ENCODE assay signal across 9 cellular contexts in the genomic region with DNA sequence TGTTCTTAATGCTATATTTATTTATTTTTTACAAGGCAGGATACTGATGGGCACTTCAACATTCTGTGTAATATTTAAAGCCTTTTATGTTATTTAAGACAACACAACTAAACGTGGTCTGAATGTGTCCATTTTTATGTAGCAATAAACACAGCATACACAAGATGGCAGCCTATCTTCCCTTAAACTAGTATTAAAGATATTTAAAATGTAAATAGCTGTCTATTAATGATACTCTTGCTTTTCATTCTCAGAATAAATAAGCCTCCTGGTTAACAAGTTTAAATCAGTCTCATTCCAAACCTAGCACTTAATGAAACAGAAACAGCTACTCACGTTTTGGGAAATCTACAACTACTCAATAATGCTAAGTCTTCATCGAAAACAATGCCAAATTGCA.
DNase-seq lines count a peak whose midpoint lies in the region; ATAC-seq, FAIRE-seq and TF ChIP-seq lines count a peak whose summit lies in the region.
"Had no signal": no experiment of that assay in that cellular context is flagged by ENCODE, and none has a peak within 500 bp of the region (broad histone marks: within the 10 kb centered on the region; RNA-seq: fewer than 3 reads in every experiment).

No MANE protein-coding gene starts in this region.

- H3K9me1 ChIP-seq in endothelial cell of umbilical vein (replicated peaks; ENCODE audit: control insufficient read depth, extremely low read depth, insufficient read depth, low read length): no peaks in the 10 kb centered on the region

- no peak for TF ChIP-seq EP300 in stomach (IDR thresholded peaks at IDR 0.05)

- H3K27me3 ChIP-seq in endothelial cell of umbilical vein (ENCODE audit: control insufficient read depth in 2 of 2, insufficient read depth in 2 of 2, low read length in 2 of 2) (no peaks in the 10 kb centered on the region), stomach (no peaks in the 10 kb centered on the region)

- no peak overlapping the region for H3K27ac ChIP-seq in endothelial cell of umbilical vein (ENCODE audit: insufficient read depth, low read depth, low read length)
- H3K27ac ChIP-seq in stomach: no peak overlapping the region

- TF ChIP-seq CTCF in endothelial cell of umbilical vein (IDR thresholded peaks at IDR 0.05; ENCODE audit: extremely low read depth in 1 of 2, insufficient read depth in 1 of 2, low read depth in 1 of 2, low read length in 2 of 2) (peak; percentile 14 to 15), stomach (IDR thresholded peaks at IDR 0.05) (peak in 1 of 7 experiments; percentile 10)

- H3K4me1 ChIP-seq in endothelial cell of umbilical vein (ENCODE audit: control insufficient read depth, extremely low read depth, insufficient read depth, low read length): peaks cover 7% of the 10 kb centered on the region
- H3K4me1 ChIP-seq in stomach: peaks cover 0 to 6% (median 4%) of the 10 kb centered on the region in 4 donors

- no peak overlapping the region for H3K4me2 ChIP-seq in endothelial cell of umbilical vein (ENCODE audit: insufficient read depth, low read length)

- H3K9ac ChIP-seq in endothelial cell of umbilical vein (replicated peaks; ENCODE audit: extremely low read depth, insufficient read depth, low read length): no peak overlapping the region

- peak; percentile 51 for ATAC-seq in GM21360 (IDR thresholded peaks at IDR 0.05; ENCODE audit: unreplicated experiment)
- no peak for ATAC-seq in GM18861 (IDR thresholded peaks at IDR 0.05; ENCODE audit: unreplicated experiment)

- no peak for FAIRE-seq in endothelial cell of umbilical vein (lab: Jason Lieb, UNC)

- intact Hi-C loops in endothelial cell of umbilical vein (cut with micrococcal nuclease): loop anchor here (1.0 to 2.0 kb wide), 2 partner anchors 108 to 270 kb away; no protein-coding TSS in a partner anchor
- intact Hi-C loops in stomach (cut with DNase I; ENCODE audit: low total_unique reads): loop anchor here (5.0 kb wide), 1 partner anchor 268 kb away; no protein-coding TSS in a partner anchor

- H3K36me3 ChIP-seq in endothelial cell of umbilical vein (ENCODE audit: control insufficient read depth in 2 of 2, extremely low read depth in 1 of 2, insufficient read depth in 2 of 2, low read length in 2 of 2) (no peaks in the 10 kb centered on the region), stomach (no peaks in the 10 kb centered on the region)

- H2AFZ ChIP-seq in endothelial cell of umbilical vein (ENCODE audit: low read depth, low read length): no peak overlapping the region

- CTCF ChIA-PET in endothelial cell of umbilical vein (lab: Charles Lee): interaction anchor here (0.6 to 3.4 kb wide), 49 partner anchors 9 to 552 kb away, joined by 3 to 208 read pairs (median 5); partner anchors contain the start of gene MCTP1

- H4K20me1 ChIP-seq in endothelial cell of umbilical vein (replicated peaks; ENCODE audit: control insufficient read depth, extremely low read depth, insufficient read depth, low read length): peaks cover 6% of the 10 kb centered on the region

- dilution Hi-C loops in endothelial cell of umbilical vein (cut with MboI; ENCODE audit: extremely low pct_ligation_motif_present, low sequenced_read_pairs): no loop called here

- BruUV-seq in endothelial cell of umbilical vein (replicated peaks; lab: Mats Ljungman, UMichigan): no TSS peak

- no peak overlapping the region for H3K4me3 ChIP-seq in endothelial cell of umbilical vein (replicated peaks in 1 of 3; ENCODE audit: insufficient read depth in 1 of 3, low read depth in 1 of 3, low read length in 3 of 3)
- H3K4me3 ChIP-seq in stomach: no peak overlapping the region

- H3K9me3 ChIP-seq in endothelial cell of umbilical vein (replicated peaks; ENCODE audit: control insufficient read depth, insufficient read depth, low read length) (no peaks in the 10 kb centered on the region), stomach (peaks cover 0 to 5% (median 2%) of the 10 kb centered on the region in 4 donors)

- POLR2A ChIA-PET in endothelial cell of umbilical vein (lab: Charles Lee): no interaction called here

- peaks cover 7% of the 10 kb centered on the region for H3K79me2 ChIP-seq in endothelial cell of umbilical vein (ENCODE audit: control insufficient read depth, insufficient read depth, low read length)

- TF ChIP-seq POLR2A in endothelial cell of umbilical vein (IDR thresholded peaks at IDR 0.05; ENCODE audit: low read depth, low read length): no peak
- TF ChIP-seq POLR2A in stomach (IDR thresholded peaks at IDR 0.05): no peak

- DNase-seq in AML-193 (lab: John Stamatoyannopoulos, UW) (peak; percentile 42 to 48), NCI-H1694 treated with DMSO at 0.1 percent for 48 hours (lab: John Stamatoyannopoulos, UW) (peak; percentile 44), endothelial cell of umbilical vein (ENCODE audit: low read depth, low spot score) (peak; percentile 62), HPDE6-E6E7 (ENCODE audit: extremely low spot score) (no peak), stomach (no peak)
- DNase-seq in activated CD4-positive, alpha-beta T cell treated with anti-CD3 and anti-CD28 coated beads, Interleukin-2, amount 50 U/mL, for 1 hour: no peak
- DNase-seq: activated naive CD8-positive, alpha-beta T cell treated with anti-CD3 and anti-CD28 coated beads, Interleukin-2, amount 10 ng/mL, durations not matched to agents 7 days and 5 days had no signal

- 22 to 34% (median 29%) methylated on average over 3 of the region's 3 CpGs for WGBS in stomach, 5 donors

TF ChIP-seq in endothelial cell of umbilical vein, 7 proteins besides CTCF, POLR2A, EP300 and RAD21:
- TF ChIP-seq GATA2 (IDR thresholded peaks at IDR 0.05; ENCODE audit: insufficient read depth, insufficient read length, low read depth, low read length) (no peak), POLR2AphosphoS5 (IDR thresholded peaks at IDR 0.05; ENCODE audit: insufficient read depth, low read depth, low read length) (no peak), FOS (IDR thresholded peaks at IDR 0.05; ENCODE audit: borderline replicate concordance, insufficient read depth, low read length) (no peak), JUN (IDR thresholded peaks at IDR 0.05; ENCODE audit: borderline replicate concordance, insufficient read depth, insufficient read length, low read depth) (no peak), MYC (IDR thresholded peaks at IDR 0.05; ENCODE audit: low read depth, low read length) (no peak), EZH2 (IDR thresholded peaks at IDR 0.05; ENCODE audit: borderline replicate concordance, low read depth, low read length, severe bottlenecking) (no peak)
- TF ChIP-seq, protein P1, sequence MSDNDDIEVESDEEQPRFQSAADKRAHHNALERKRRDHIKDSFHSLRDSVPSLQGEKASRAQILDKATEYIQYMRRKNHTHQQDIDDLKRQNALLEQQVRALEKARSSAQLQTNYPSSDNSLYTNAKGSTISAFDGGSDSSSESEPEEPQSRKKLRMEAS (IDR thresholded peaks at IDR 0.05; ENCODE audit: insufficient read depth, insufficient read length): no peak
TF ChIP-seq in endothelial cell of umbilical vein: peak in this region for 0.

Comparison
In these comparisons a context has a peak if more than half of its experiments do, and no peak if none do; other contexts are left out.
1. DNase-seq: peak in AML-193 (2 of 2), NCI-H1694 treated with DMSO at 0.1 percent for 48 hours (single experiment) and endothelial cell of umbilical vein (single experiment); none in HPDE6-E6E7 (single experiment), stomach (single experiment) and activated CD4-positive, alpha-beta T cell treated with anti-CD3 and anti-CD28 coated beads, Interleukin-2, amount 50 U/mL, for 1 hour (single experiment).